Comparison of ENCODE assay signal across 8 cellular contexts in the genomic region with DNA sequence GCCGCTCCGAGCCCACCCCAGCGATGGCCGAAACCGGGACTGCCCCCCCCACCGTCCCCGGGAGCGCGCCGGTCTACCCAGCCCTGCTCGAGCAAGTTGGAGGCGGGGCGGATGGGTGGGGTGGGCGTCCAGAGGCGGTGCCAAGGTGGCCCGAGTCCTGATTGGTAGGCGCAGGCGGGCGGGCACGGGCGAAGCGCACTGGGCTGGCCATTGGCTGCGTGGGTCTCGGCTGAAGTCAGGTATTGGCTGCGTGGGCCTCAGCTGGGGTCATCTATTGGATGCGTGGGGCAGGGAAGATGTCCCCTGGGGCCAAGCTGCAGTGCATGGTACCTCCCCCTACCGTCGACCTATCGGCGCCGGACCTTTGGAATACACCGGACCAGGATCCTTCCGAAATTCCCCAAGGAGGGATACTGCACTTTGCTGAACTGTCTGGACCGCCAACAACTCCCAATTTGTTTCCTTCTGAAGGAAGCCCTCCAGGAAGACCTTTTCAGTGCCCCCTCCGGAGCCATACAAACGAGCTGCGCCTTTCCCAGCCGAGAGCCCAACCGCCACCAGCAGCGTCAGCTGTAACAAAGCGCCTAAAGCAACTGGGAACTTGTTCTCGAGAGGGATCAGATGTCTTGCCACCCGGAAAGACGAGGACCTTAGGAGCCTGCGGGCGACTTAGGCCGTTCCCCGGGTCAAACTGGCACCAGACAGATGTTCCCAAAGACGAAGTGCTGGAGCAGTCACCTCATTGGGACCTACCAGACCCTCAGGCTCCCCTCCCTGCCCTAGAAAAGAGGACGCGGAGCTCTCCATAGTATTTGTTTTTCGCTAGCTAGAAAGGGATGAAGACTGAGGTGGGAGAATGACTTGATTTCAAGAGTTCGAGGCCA. TPM values are rescaled to one million over a fixed set of nuclear protein-coding genes. Genes with fewer than 3 reads are reported as not detected.
A peak's percentile ranks its signal among the peaks of the same experiment; 100 is the strongest.
DNase-seq lines count a peak whose midpoint lies in the region; ATAC-seq and TF ChIP-seq lines count a peak whose summit lies in the region.

A gene with protein sequence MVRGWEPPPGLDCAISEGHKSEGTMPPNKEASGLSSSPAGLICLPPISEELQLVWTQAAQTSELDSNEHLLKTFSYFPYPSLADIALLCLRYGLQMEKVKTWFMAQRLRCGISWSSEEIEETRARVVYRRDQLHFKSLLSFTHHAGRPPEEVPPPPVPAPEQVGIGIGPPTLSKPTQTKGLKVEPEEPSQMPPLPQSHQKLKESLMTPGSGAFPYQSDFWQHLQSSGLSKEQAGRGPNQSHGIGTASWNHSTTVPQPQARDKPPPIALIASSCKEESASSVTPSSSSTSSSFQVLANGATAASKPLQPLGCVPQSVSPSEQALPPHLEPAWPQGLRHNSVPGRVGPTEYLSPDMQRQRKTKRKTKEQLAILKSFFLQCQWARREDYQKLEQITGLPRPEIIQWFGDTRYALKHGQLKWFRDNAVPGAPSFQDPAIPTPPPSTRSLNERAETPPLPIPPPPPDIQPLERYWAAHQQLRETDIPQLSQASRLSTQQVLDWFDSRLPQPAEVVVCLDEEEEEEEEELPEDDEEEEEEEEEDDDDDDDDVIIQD (minus strand): TSS at position 113 of the 884 bp plus-strand sequence. CDS start 180 bp downstream, outside the sequence.

- TF ChIP-seq CTCF in GM12864 (IDR thresholded peaks at IDR 0.05; ENCODE audit: low read depth, low read length, missing control alignments) = no peak
- TF ChIP-seq CTCF in SU-DHL-6 (IDR thresholded peaks at IDR 0.05; ENCODE audit: insufficient read depth, low read length, poor library complexity, severe bottlenecking) = no peak
- TF ChIP-seq CTCF in type B pancreatic cell (conservative IDR thresholded peaks at IDR 0.05) = no peak

- H3K36me3 ChIP-seq in SU-DHL-6 (ENCODE audit: low read length) = no peaks in the 10 kb centered on the region
- peaks cover 0 to 1% of the 10 kb centered on the region in 2 experiments for H3K36me3 ChIP-seq in trophoblast cell (ENCODE audit: control insufficient read depth in 1 of 2, insufficient read depth in 2 of 2, low read length in 2 of 2)

- H2BK120ac ChIP-seq in trophoblast cell (ENCODE audit: insufficient read depth, low read length, poor library complexity) = peak within 1 kb of the TSS; percentile 26

- peaks cover 16% of the 10 kb centered on the region for H3K4me1 Mint-ChIP-seq in activated naive CD8-positive, alpha-beta T cell treated with anti-CD3 and anti-CD28 coated beads, Interleukin-2, amount 10 ng/mL, durations not matched to agents 7 days and 5 days
- H3K4me1 Mint-ChIP-seq in type B pancreatic cell (ENCODE audit: unreplicated experiment) = peaks cover 23% of the 10 kb centered on the region

- peaks cover 10% of the 10 kb centered on the region for H3K79me1 ChIP-seq in trophoblast cell (ENCODE audit: low read length)

- no peaks in the 10 kb centered on the region for H3F3A ChIP-seq in SU-DHL-6 (ENCODE audit: insufficient read depth)

- WGBS in trophoblast cell (ENCODE audit: extremely low coverage, insufficient coverage, insufficient read length) = no CpG with 5 or more reads among the region's 53 CpGs

- peak within 1 kb of the TSS; percentile 83 for H3K18ac ChIP-seq in trophoblast cell (ENCODE audit: low read length)

- H3K4me3 Mint-ChIP-seq in activated naive CD8-positive, alpha-beta T cell treated with anti-CD3 and anti-CD28 coated beads, Interleukin-2, amount 10 ng/mL, durations not matched to agents 7 days and 5 days = peak within 1 kb of the TSS; percentile 93
- H3K4me3 Mint-ChIP-seq in type B pancreatic cell = peak within 1 kb of the TSS; percentile 97

- peak; percentile 97 for ATAC-seq in HG02678 (IDR thresholded peaks at IDR 0.05; ENCODE audit: unreplicated experiment)
- ATAC-seq in activated naive CD8-positive, alpha-beta T cell treated with anti-CD3 and anti-CD28 coated beads, Interleukin-2, amount 10 ng/mL, durations not matched to agents 7 days and 5 days (ENCODE audit: low read depth) = peak; percentile 99
- ATAC-seq in Right ventricle myocardium superior (ENCODE audit: poor library complexity) = peak; percentile 98

- POLR2A ChIA-PET in activated naive CD8-positive, alpha-beta T cell treated with anti-CD3 and anti-CD28 coated beads, Interleukin-2, amount 10 ng/mL, durations not matched to agents 7 days and 5 days (lab: Charles Lee) = interaction anchor here (0.6 to 3.5 kb wide), 6 partner anchors 12 to 279 kb away, joined by 3 to 26 read pairs (median 8); a partner anchor contains a TSS

- H3K9ac ChIP-seq in SU-DHL-6 (ENCODE audit: low read length) = peak within 1 kb of the TSS; percentile 91
- H3K9ac ChIP-seq in trophoblast cell (ENCODE audit: low read length) = peak within 1 kb of the TSS; percentile 82

- no peaks in the 10 kb centered on the region for H4K20me1 ChIP-seq in SU-DHL-6 (ENCODE audit: low read depth, low read length)

- H4K91ac ChIP-seq in trophoblast cell (ENCODE audit: low read depth, low read length) = peak within 1 kb of the TSS; percentile 71

- 0 out of 2 replicates have a peak within 1 kb of the TSS, but pooled peaks have one; percentile 27 for H3K27ac ChIP-seq in SU-DHL-6 (ENCODE audit: low read depth, low read length)
- H3K27ac ChIP-seq in trophoblast cell (ENCODE audit: low read depth, low read length) = peak within 1 kb of the TSS; percentile 95

- no peak within 1 kb of the TSS for H3K23ac ChIP-seq in trophoblast cell (ENCODE audit: low read length)

- peak; percentile 91 for DNase-seq in GM12864 (ENCODE audit: low read depth)
- peak; percentile 96 for DNase-seq in NCI-H128 (lab: John Stamatoyannopoulos, UW; ENCODE audit: unreplicated experiment)
- peak; percentile 96 for DNase-seq in activated naive CD8-positive, alpha-beta T cell treated with anti-CD3 and anti-CD28 coated beads, Interleukin-2, amount 10 ng/mL, durations not matched to agents 7 days and 5 days
- DNase-seq in Right ventricle myocardium superior = peak; percentile 100
- DNase-seq in trophoblast cell = peak; percentile 98 to 99
- peak; percentile 99 for DNase-seq in type B pancreatic cell (ENCODE audit: extremely low spot score, unreplicated experiment)

- H3K27me3 Mint-ChIP-seq in activated naive CD8-positive, alpha-beta T cell treated with anti-CD3 and anti-CD28 coated beads, Interleukin-2, amount 10 ng/mL, durations not matched to agents 7 days and 5 days = no peaks in the 10 kb centered on the region
- H3K27me3 Mint-ChIP-seq in type B pancreatic cell = no peaks in the 10 kb centered on the region

- peak within 1 kb of the TSS; percentile 62 for H2BK5ac ChIP-seq in trophoblast cell (ENCODE audit: low read depth, low read length, poor library complexity)

- intact Hi-C loops in Right ventricle myocardium superior (cut with DNase I) = no loop called here

- H3K9me3 ChIP-seq in SU-DHL-6 (ENCODE audit: insufficient read depth, low read length) (no peaks in the 10 kb centered on the region), trophoblast cell (ENCODE audit: insufficient read depth, low read depth, low read length) (no peaks in the 10 kb centered on the region)

- peaks cover 3 to 5% of the 10 kb centered on the region in 2 experiments for H3K4me1 ChIP-seq in trophoblast cell (ENCODE audit: control insufficient read depth in 1 of 2, insufficient read depth in 2 of 2, low read length in 2 of 2)

- H2AFZ ChIP-seq in SU-DHL-6 (ENCODE audit: low read depth, low read length, severe bottlenecking) (peak within 1 kb of the TSS; percentile 96), trophoblast cell (ENCODE audit: insufficient read depth, low read length, poor library complexity) (peak within 1 kb of the TSS; percentile 77)

- H3K14ac ChIP-seq in trophoblast cell (ENCODE audit: low read length) = peak within 1 kb of the TSS; percentile 59

- no peaks in the 10 kb centered on the region for H3K9me2 ChIP-seq in SU-DHL-6 (replicated peaks; ENCODE audit: insufficient read depth, low read length)

- H2AK5ac ChIP-seq in trophoblast cell (ENCODE audit: low read length) = no peak within 1 kb of the TSS

- H3K4me3 ChIP-seq in GM12864 (ENCODE audit: low read depth, low read length) = peak within 1 kb of the TSS; percentile 80
- H3K4me3 ChIP-seq in SU-DHL-6 (ENCODE audit: insufficient read depth, low read length, poor library complexity, severe bottlenecking) = peak within 1 kb of the TSS; percentile 90
- peak within 1 kb of the TSS; percentile 91 for H3K4me3 ChIP-seq in trophoblast cell (ENCODE audit: low read depth, low read length)

- H3K9me3 Mint-ChIP-seq in activated naive CD8-positive, alpha-beta T cell treated with anti-CD3 and anti-CD28 coated beads, Interleukin-2, amount 10 ng/mL, durations not matched to agents 7 days and 5 days = no peaks in the 10 kb centered on the region
- no peaks in the 10 kb centered on the region for H3K9me3 Mint-ChIP-seq in type B pancreatic cell

- peaks cover 3% of the 10 kb centered on the region for H3K36me3 Mint-ChIP-seq in activated naive CD8-positive, alpha-beta T cell treated with anti-CD3 and anti-CD28 coated beads, Interleukin-2, amount 10 ng/mL, durations not matched to agents 7 days and 5 days
- H3K36me3 Mint-ChIP-seq in type B pancreatic cell = no peaks in the 10 kb centered on the region

- H2BK12ac ChIP-seq in trophoblast cell (ENCODE audit: low read length) = peak within 1 kb of the TSS; percentile 17

- peak within 1 kb of the TSS; percentile 94 for H3K4ac ChIP-seq in trophoblast cell (ENCODE audit: low read depth, low read length)

- H3K79me2 ChIP-seq in SU-DHL-6 (ENCODE audit: insufficient read depth, low read length) (peaks cover 21% of the 10 kb centered on the region), trophoblast cell (ENCODE audit: control insufficient read depth, insufficient read depth, low read length, poor library complexity) (peaks cover 7% of the 10 kb centered on the region)

- H4K12ac ChIP-seq in trophoblast cell (ENCODE audit: low read depth, low read length) = peak within 1 kb of the TSS; percentile 96

- no peaks in the 10 kb centered on the region for H3K27me3 ChIP-seq in SU-DHL-6 (ENCODE audit: low read length)
- no peaks in the 10 kb centered on the region for H3K27me3 ChIP-seq in trophoblast cell (ENCODE audit: insufficient read depth, low read length)

- H4K8ac ChIP-seq in trophoblast cell (ENCODE audit: low read depth, low read length) = peak within 1 kb of the TSS; percentile 85

- H3K27ac Mint-ChIP-seq in activated naive CD8-positive, alpha-beta T cell treated with anti-CD3 and anti-CD28 coated beads, Interleukin-2, amount 10 ng/mL, durations not matched to agents 7 days and 5 days = peak within 1 kb of the TSS; percentile 89
- peak within 1 kb of the TSS; percentile 97 for H3K27ac Mint-ChIP-seq in type B pancreatic cell

- peak within 1 kb of the TSS; percentile 92 for H3K4me2 ChIP-seq in SU-DHL-6 (ENCODE audit: low read depth, low read length, poor library complexity, severe bottlenecking)
- H3K4me2 ChIP-seq in trophoblast cell (ENCODE audit: low read length) = peak within 1 kb of the TSS; percentile 80

RNA-seq across cellular contexts. Expression of the gene that starts here (rescaled TPM):
- total RNA-seq in activated naive CD8-positive, alpha-beta T cell treated with anti-CD3 and anti-CD28 coated beads, Interleukin-2, amount 10 ng/mL, durations not matched to agents 7 days and 5 days = 10 to 100 TPM; 11.8 to 12.8 TPM
- 6.5 TPM for total RNA-seq in Right ventricle myocardium superior
- polyA plus RNA-seq in trophoblast cell (2013) = 15.2 and 16.7 TPM in 2 replicates
- 15.9 and 19.5 TPM in 2 replicates for total RNA-seq in type B pancreatic cell (ENCODE audit: low replicate concordance)

Comparison
In these comparisons a context has a peak if more than half of its experiments do, and no peak if none do; other contexts are left out.
1. Peak in every context shown above with its lines: DNase-seq, ATAC-seq, H3K4me3 ChIP-seq and H3K27ac ChIP-seq.